Comparison of ENCODE assay signal across 8 cellular contexts in the genomic region with DNA sequence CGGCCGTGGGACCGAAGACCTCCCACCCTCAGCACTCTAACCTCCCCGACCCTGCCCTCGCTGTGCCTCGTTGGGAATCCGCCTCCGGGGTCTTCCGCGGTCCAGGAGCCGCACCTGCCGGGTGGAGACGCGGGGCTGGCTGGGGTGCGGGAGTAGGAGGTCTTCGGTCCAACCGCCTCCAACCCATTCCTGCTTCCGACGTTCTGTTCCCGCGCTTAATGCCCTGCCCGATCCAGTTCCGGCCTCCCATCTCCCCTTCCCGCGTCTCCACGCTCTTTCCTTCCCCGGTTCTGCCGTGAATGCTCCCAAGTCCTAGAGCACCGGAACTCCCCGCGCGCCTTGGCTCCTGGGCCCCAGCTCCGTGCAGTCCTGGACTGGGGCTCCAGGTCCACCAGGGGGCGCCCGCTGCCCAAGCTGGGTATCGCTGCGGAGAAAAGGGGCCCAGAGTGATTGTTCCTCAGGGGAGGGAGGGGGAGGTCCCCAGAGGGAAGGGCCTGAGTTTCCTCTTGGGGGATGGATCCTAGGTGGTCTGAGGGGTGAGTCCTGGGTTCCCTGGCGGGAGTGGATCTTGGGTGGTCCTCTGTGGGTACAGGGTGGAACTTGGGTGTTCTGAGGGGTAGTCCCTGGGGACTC. TPM values are rescaled to one million over a fixed set of nuclear protein-coding genes. Genes with fewer than 3 reads are reported as not detected.
DNase-seq lines count a peak whose midpoint lies in the region; ATAC-seq, FAIRE-seq and TF ChIP-seq lines count a peak whose summit lies in the region.

No MANE protein-coding gene starts in this region.

- intact Hi-C loops in colonic mucosa (cut with DNase I), result loop anchor here (2.0 to 10.0 kb wide), 2 partner anchors 116 to 348 kb away; no protein-coding TSS in a partner anchor

- H3K4me1 ChIP-seq in colonic mucosa, result no peaks in the 10 kb centered on the region

- H3K9me3 ChIP-seq in colonic mucosa, result no peaks in the 10 kb centered on the region

- peak; percentile 35 for ATAC-seq in HG03039 (IDR thresholded peaks at IDR 0.05; ENCODE audit: unreplicated experiment)

- TF ChIP-seq POLR2A in GM12891 (IDR thresholded peaks at IDR 0.05; ENCODE audit: low read depth, low read length), result peak; percentile 39; the same call in 1 of the 2 replicates

- H3K9ac ChIP-seq in colonic mucosa (ENCODE audit: low read depth in 2 of 2, low read length in 2 of 2), result peak overlapping the region; percentile 71 to 78

- FAIRE-seq in GM12891 (lab: Jason Lieb, UNC), result no peak

- peak overlapping the region; percentile 63 for H3K27ac ChIP-seq in colonic mucosa

- H3K36me3 ChIP-seq in colonic mucosa, result no peaks in the 10 kb centered on the region

- H3K4me3 ChIP-seq in colonic mucosa, result peak overlapping the region; percentile 59

- TF ChIP-seq CTCF in colonic mucosa (IDR thresholded peaks at IDR 0.05), result peak; percentile 95

- H3K27me3 ChIP-seq in colonic mucosa, result no peaks in the 10 kb centered on the region

- peak; percentile 82 for DNase-seq in GM12891 (ENCODE audit: insufficient read length, low spot score)
- DNase-seq in NCI-H510A treated with DMSO at 0.1 percent for 48 hours (lab: John Stamatoyannopoulos, UW), result peak; percentile 41
- DNase-seq in activated CD4-positive, alpha-beta T cell treated with anti-CD3 and anti-CD28 coated beads for 48 hours, result peak; percentile 96
- peak; percentile 94 for DNase-seq in colonic mucosa
- DNase-seq in left kidney (ENCODE audit: low read depth, low spot score), result peak; percentile 96
- DNase-seq in stimulated activated CD4-positive, alpha-beta T cell treated with anti-CD3 and anti-CD28 coated beads, Interleukin-1b, Interleukin-23, amount 100 ng/mL, for 1 hour (ENCODE audit: low read depth in 2 of 2), result peak; percentile 85 to 93
- DNase-seq in NCI-H2107 (lab: John Stamatoyannopoulos, UW), result no peak

TF ChIP-seq in GM12891, 5 proteins besides CTCF, POLR2A, EP300 and RAD21:
- TF ChIP-seq SPI1 (IDR thresholded peaks at IDR 0.05; ENCODE audit: low read depth, low read length) (no peak), PAX5 (IDR thresholded peaks at IDR 0.05; ENCODE audit: insufficient read depth, low read length, severe bottlenecking) (no peak), POLR2AphosphoS5 (IDR thresholded peaks at IDR 0.05; ENCODE audit: low read depth, low read length) (0 out of 2 replicates have a peak, but pooled peaks have one; percentile 16), TAF1 (IDR thresholded peaks at IDR 0.05; ENCODE audit: low read depth, low read length) (0 out of 2 replicates have a peak, but pooled peaks have one; percentile 41), POU2F2 (IDR thresholded peaks at IDR 0.05; ENCODE audit: low read depth, low read length) (peak; percentile 82; the same call in 1 of the 2 replicates)

RNA-seq across cellular contexts. Expression of a gene that starts 14.1 kb away (rescaled TPM):
- polyA plus RNA-seq in GM12891 (2012; ENCODE audit: low read depth, missing spikeins), result 64.1 TPM
- 1 to 10 TPM in 1 of 2 donors, under 1 TPM in 1; 0.79 to 4.0 TPM for total RNA-seq in colonic mucosa

RNA-seq across cellular contexts. Expression of a gene that starts 14.7 kb away (rescaled TPM):
- 8.6 TPM for polyA plus RNA-seq in GM12891 (2012; ENCODE audit: low read depth, missing spikeins)
- total RNA-seq in colonic mucosa, result 1 to 10 TPM in 1 of 2 donors, under 1 TPM in 1; 0.44 to 1.4 TPM

RNA-seq across cellular contexts. Expression of a gene that starts 35.2 kb away (rescaled TPM):
- 44.4 TPM for polyA plus RNA-seq in GM12891 (2012; ENCODE audit: low read depth, missing spikeins)
- total RNA-seq in colonic mucosa, result 1 to 10 TPM; 2.5 to 2.9 TPM

RNA-seq across cellular contexts. Expression of a gene that starts 52.7 kb away (rescaled TPM):
- 0.86 TPM for polyA plus RNA-seq in GM12891 (2012; ENCODE audit: low read depth, missing spikeins)
- 100 to 1,000 TPM; 115 to 118 TPM for total RNA-seq in colonic mucosa

RNA-seq across cellular contexts. Expression of a gene that starts 57.2 kb away (rescaled TPM):
- polyA plus RNA-seq in GM12891 (2012; ENCODE audit: low read depth, missing spikeins), result 34.7 TPM
- total RNA-seq in colonic mucosa, result 100 to 1,000 TPM; 124 to 151 TPM
